1 cellular context compared by ENCODE assay signal in genomic region chr6:89892577-89892976, GRCh38.
TF ChIP-seq lines count a peak whose summit lies in the region.

No MANE protein-coding gene starts in this region.

TF ChIP-seq in WTC11, 78 proteins besides CTCF, POLR2A, EP300 and RAD21:
- TF ChIP-seq GTF2I (CRISPR knock-in tag; conservative IDR thresholded peaks at IDR 0.05): peak; percentile 52; the same call in 1 of the 2 replicates
- peak; percentile 98 for TF ChIP-seq ZNF121 (CRISPR knock-in tag; IDR thresholded peaks at IDR 0.05)
